8 cellular contexts compared by ENCODE assay signal in the genomic region with DNA sequence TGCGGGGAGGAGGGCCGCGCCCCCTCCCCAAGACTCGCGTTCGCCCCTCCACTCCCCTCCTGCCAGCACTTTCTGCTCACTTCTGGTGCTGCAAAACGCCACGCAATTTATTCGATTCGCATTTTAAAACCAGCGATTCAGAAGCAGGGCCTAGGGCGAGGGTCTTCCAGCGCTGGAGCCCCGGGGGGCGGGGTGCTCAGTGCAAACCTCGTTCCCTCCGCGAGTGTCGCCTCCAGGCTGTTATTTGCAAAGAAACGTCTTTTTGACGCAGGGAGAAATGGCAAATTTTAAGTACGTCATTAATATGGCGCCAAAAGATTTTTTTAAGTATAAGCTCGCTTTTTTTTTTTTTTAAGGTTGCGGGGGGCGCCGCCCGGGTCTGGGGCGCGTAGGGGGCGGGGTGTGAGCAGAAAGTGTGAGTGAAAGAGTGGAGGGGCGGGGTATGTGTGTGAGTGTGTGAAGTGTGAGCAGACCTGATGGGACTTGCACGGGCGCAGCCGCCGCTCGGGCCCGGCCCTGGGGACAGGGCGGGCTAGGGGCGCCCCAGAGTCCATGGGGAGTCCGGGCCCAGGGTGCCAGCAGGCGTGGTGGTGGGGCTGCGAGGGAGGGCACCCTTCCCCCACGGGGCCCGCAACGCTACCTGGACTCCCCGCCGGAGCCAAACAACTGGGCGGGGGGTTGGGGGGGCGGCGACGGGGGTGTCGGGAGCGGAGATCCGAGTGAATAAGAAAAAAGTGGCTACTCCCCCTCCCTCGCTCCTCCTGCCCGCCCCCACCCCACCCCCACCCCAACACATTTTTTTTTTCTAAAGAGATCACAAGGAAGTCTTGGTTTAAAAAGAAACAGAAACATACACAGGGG. TPM values are rescaled to one million over a fixed set of nuclear protein-coding genes. Genes with fewer than 3 reads are reported as not detected.
DNase-seq lines count a peak whose midpoint lies in the region; ATAC-seq, FAIRE-seq and TF ChIP-seq lines count a peak whose summit lies in the region.

Gene JADE2 (plus strand): TSS at position 845 of the 861 bp plus-strand sequence. CDS start 10,188 bp downstream, outside the sequence.

- H3K18ac ChIP-seq in H1 (ENCODE audit: extremely low read depth, low read length) (peak within 1 kb of the TSS; percentile 94), mesenchymal stem cell (ENCODE audit: low read depth in 1 of 2, low read length in 2 of 2) (peak within 1 kb of the TSS; percentile 97 to 99)

- no peak within 1 kb of the TSS for H3K14ac ChIP-seq in H1 (ENCODE audit: insufficient read length)
- peak within 1 kb of the TSS; percentile 67 to 94 for H3K14ac ChIP-seq in mesenchymal stem cell (ENCODE audit: low read length in 2 of 2)

- peaks cover 11% of the 10 kb centered on the region; the same call in 1 of the 2 replicates for H3K23me2 ChIP-seq in H1 (ENCODE audit: low read depth, low read length)

- no peaks in the 10 kb centered on the region for H3K27me3 ChIP-seq in H1 (replicated peaks in 1 of 4; ENCODE audit: control insufficient read depth in 3 of 4, extremely low read depth in 1 of 4, insufficient read depth in 3 of 4, low read length in 3 of 4)
- H3K27me3 ChIP-seq in mesenchymal stem cell (ENCODE audit: control insufficient read depth in 1 of 2, insufficient read depth in 1 of 2, low read length in 2 of 2), result peaks cover 0 to 6% of the 10 kb centered on the region in 2 experiments

- H3K56ac ChIP-seq in H1 (replicated peaks; ENCODE audit: insufficient read length, low read depth, low read length), result peak within 1 kb of the TSS; percentile 94

- H3K4me1 ChIP-seq in H1 (replicated peaks in 1 of 4; ENCODE audit: control insufficient read depth in 3 of 4, insufficient read depth in 4 of 4, low read length in 3 of 4) (peaks cover 16 to 26% (median 19%) of the 10 kb centered on the region in 4 experiments), mesenchymal stem cell (ENCODE audit: control insufficient read depth, insufficient read depth, low read depth, low read length) (peaks cover 21% of the 10 kb centered on the region)

- H4K8ac ChIP-seq in H1 (ENCODE audit: extremely low read depth, insufficient read depth, low read length) (peak within 1 kb of the TSS; percentile 88), mesenchymal stem cell (ENCODE audit: low read length) (peak within 1 kb of the TSS; percentile 97)

- H3K9me3 ChIP-seq in H1 (ENCODE audit: insufficient read depth in 2 of 2, low read depth in 1 of 2, low read length in 1 of 2) (no peaks in the 10 kb centered on the region), mesenchymal stem cell (ENCODE audit: control insufficient read depth, low read length) (no peaks in the 10 kb centered on the region)

- TF ChIP-seq CTCF in GM13976 (IDR thresholded peaks at IDR 0.05; ENCODE audit: borderline replicate concordance, control extremely low read depth, extremely low read depth, insufficient read depth, missing control alignments) (no peak), H1 (IDR thresholded peaks at IDR 0.05; ENCODE audit: control extremely low read depth in 1 of 3, insufficient read depth in 1 of 3, low read depth in 1 of 3, low read length in 3 of 3) (no peak)

- DNase-seq in GM13976 (ENCODE audit: low spot score) (peak; percentile 88), NCI-H748 treated with DMSO at 0.1 percent for 48 hours (lab: John Stamatoyannopoulos, UW) (peak; percentile 30), H1 (ENCODE audit: low read depth in 1 of 2, low spot score in 2 of 2) (peak in 1 of 2 experiments; percentile 81), mesenchymal stem cell (peak; percentile 87)
- DNase-seq in activated CD8-positive, alpha-beta memory T cell treated with anti-CD3 and anti-CD28 coated beads for 48 hours (ENCODE audit: low read depth in 2 of 3, low spot score in 2 of 3), result peak; percentile 41 to 61 (median 59)
- peak; percentile 35 for DNase-seq in stimulated activated CD8-positive, alpha-beta memory T cell treated with anti-CD3 and anti-CD28 coated beads, Interleukin-12 subunit alpha, Interleukin-12 subunit beta, amount 100 ng/mL, for 24 hours (ENCODE audit: extremely low read depth)

- H2AK5ac ChIP-seq in H1 (ENCODE audit: low read depth, low read length) (no peak within 1 kb of the TSS), mesenchymal stem cell (ENCODE audit: low read length, severe bottlenecking) (peak within 1 kb of the TSS; percentile 96)

- peak in 1 of 2 experiments; percentile 14; a peak in 1 of 3 replicates for TF ChIP-seq POLR2A in H1 (IDR thresholded peaks at IDR 0.05; ENCODE audit: control extremely low read depth in 1 of 2, low read depth in 2 of 2, low read length in 2 of 2)

- POLR2A ChIA-PET in H1 (lab: Charles Lee; ENCODE audit: partially characterized antibody), result interaction anchor here (0.7 to 7.7 kb wide), 20 partner anchors 8 to 425 kb away, joined by 3 to 131 read pairs (median 9); partner anchors contain the start of genes CDKN2AIPNL and UBE2B

- H3K23ac ChIP-seq in H1 (ENCODE audit: insufficient read length) (peak within 1 kb of the TSS; percentile 22), mesenchymal stem cell (ENCODE audit: low read length in 2 of 2) (peak within 1 kb of the TSS; percentile 93 to 97)

- H2BK15ac ChIP-seq in H1 (ENCODE audit: low read length) (peak within 1 kb of the TSS; percentile 82; the same call in 1 of the 2 replicates), mesenchymal stem cell (ENCODE audit: low read depth, poor library complexity, severe bottlenecking) (peak within 1 kb of the TSS; percentile 99)

- peak within 1 kb of the TSS; percentile 70 for H3K27ac ChIP-seq in H1 (ENCODE audit: low read depth, low read length)
- peak within 1 kb of the TSS; percentile 90 for H3K27ac ChIP-seq in mesenchymal stem cell (ENCODE audit: low read length, poor library complexity, severe bottlenecking)

- peak within 1 kb of the TSS; percentile 91 for H4K5ac ChIP-seq in H1 (ENCODE audit: insufficient read length, low read depth, low read length)

- peak within 1 kb of the TSS; percentile 52; the same call in 1 of the 2 replicates for H2BK12ac ChIP-seq in H1 (ENCODE audit: low read depth, low read length)
- peak within 1 kb of the TSS; percentile 84 to 87 for H2BK12ac ChIP-seq in mesenchymal stem cell (ENCODE audit: low read length in 2 of 2)

- H3K79me1 ChIP-seq in H1 (ENCODE audit: low read depth, low read length) (peaks cover 5% of the 10 kb centered on the region; the same call in 1 of the 2 replicates), mesenchymal stem cell (replicated peaks; ENCODE audit: low read length, poor library complexity, severe bottlenecking) (peaks cover 2% of the 10 kb centered on the region)

- in situ Hi-C loops in GM13976 (cut with MboI; ENCODE audit: low sequenced_read_pairs, unreplicated experiment), result loop anchor here (5.0 kb wide), 1 partner anchor 52 kb away; no protein-coding TSS in a partner anchor

- H4K20me1 ChIP-seq in H1 (replicated peaks in 1 of 2; ENCODE audit: control insufficient read depth in 1 of 2, insufficient read depth in 2 of 2, low read length in 2 of 2), result no peaks in the 10 kb centered on the region

- no peak within 1 kb of the TSS; the same call in 1 of the 2 replicates for H2BK20ac ChIP-seq in H1 (ENCODE audit: low read length)

- FAIRE-seq in H1 (lab: Jason Lieb, UNC), result no peak

- peak within 1 kb of the TSS; percentile 97 for H2BK5ac ChIP-seq in H1 (ENCODE audit: low read depth, low read length)
- peak within 1 kb of the TSS; percentile 95 for H2BK5ac ChIP-seq in mesenchymal stem cell (ENCODE audit: low read depth, low read length, poor library complexity, severe bottlenecking)

- H3K4me3 ChIP-seq in H1 (ENCODE audit: extremely low read depth in 1 of 4, insufficient read depth in 2 of 4, low read depth in 3 of 4, low read length in 4 of 4) (peak within 1 kb of the TSS; percentile 74 to 86 (median 82)), mesenchymal stem cell (ENCODE audit: insufficient read depth in 1 of 2, low read depth in 1 of 2, low read length in 2 of 2) (peak within 1 kb of the TSS; percentile 91 to 94)

- H3K9ac ChIP-seq in H1 (replicated peaks in 1 of 4; ENCODE audit: extremely low read depth in 1 of 4, low read depth in 3 of 4, low read length in 3 of 4) (peak within 1 kb of the TSS; percentile 79 to 93 (median 84)), mesenchymal stem cell (ENCODE audit: low read length) (peak within 1 kb of the TSS; percentile 100)

- WGBS in H1 (ENCODE audit: extremely low coverage in 1 of 2, insufficient coverage in 1 of 2, insufficient read length in 1 of 2, insufficient replicate concordance in 2 of 2, low coverage in 1 of 2, low lambda C conversion rate in 2 of 2, missing lambda C conversion rate in 1 of 2), 2 experiments, result 0% methylated on average over 22 of the region's 57 CpGs; no CpG with 5 or more reads in 1 of the 2 experiments
- WGBS in mesenchymal stem cell, result under 1% methylated on average over 46 of the region's 57 CpGs

- H4K91ac ChIP-seq in H1 (replicated peaks; ENCODE audit: insufficient read length, low read length) (peak within 1 kb of the TSS; percentile 95), mesenchymal stem cell (ENCODE audit: low read length) (peak within 1 kb of the TSS; percentile 98)

- H2AFZ ChIP-seq in H1 (ENCODE audit: low read length) (no peak within 1 kb of the TSS), mesenchymal stem cell (ENCODE audit: low read depth, low read length) (peak within 1 kb of the TSS; percentile 72)

- CTCF ChIA-PET in H1 (lab: Charles Lee; ENCODE audit: partially characterized antibody), result interaction anchor here (0.6 to 9.5 kb wide), 12 partner anchors 8 to 798 kb away, joined by 3 to 121 read pairs (median 4); partner anchors contain the start of gene CDKN2AIPNL

- H3K4me2 ChIP-seq in H1 (ENCODE audit: insufficient read depth in 1 of 2, low read depth in 2 of 2, low read length in 2 of 2) (peak within 1 kb of the TSS; percentile 74 to 91), mesenchymal stem cell (ENCODE audit: low read length, poor library complexity, severe bottlenecking) (peak within 1 kb of the TSS; percentile 88)

- ATAC-seq in HG02885 (IDR thresholded peaks at IDR 0.05; ENCODE audit: poor library complexity, unreplicated experiment) (peak; percentile 37), HG03378 (IDR thresholded peaks at IDR 0.05; ENCODE audit: unreplicated experiment) (no peak)

- peaks cover 14 to 25% of the 10 kb centered on the region in 2 experiments for H3K79me2 ChIP-seq in H1 (ENCODE audit: control insufficient read depth in 1 of 2, insufficient read depth in 2 of 2, low read length in 2 of 2)

- H3K4ac ChIP-seq in H1 (replicated peaks; ENCODE audit: insufficient read length, low read depth, low read length), result peak within 1 kb of the TSS; percentile 92
- H3K4ac ChIP-seq in mesenchymal stem cell (ENCODE audit: low read depth in 1 of 2, low read length in 2 of 2), result peak within 1 kb of the TSS; percentile 97 to 98

- no peak for TF ChIP-seq RAD21 in H1 (IDR thresholded peaks at IDR 0.05 in 1 of 2, conservative IDR thresholded peaks at IDR 0.05 in 1 of 2; ENCODE audit: low read depth in 2 of 2, low read length in 2 of 2)

- no peak for TF ChIP-seq EP300 in H1 (IDR thresholded peaks at IDR 0.05; ENCODE audit: borderline replicate concordance in 1 of 2, low read depth in 2 of 2, low read length in 2 of 2)

- H2BK120ac ChIP-seq in H1 (replicated peaks; ENCODE audit: low read depth, low read length), result peak within 1 kb of the TSS; percentile 66
- peak within 1 kb of the TSS; percentile 98 for H2BK120ac ChIP-seq in mesenchymal stem cell (ENCODE audit: low read depth, low read length)

- H3K36me3 ChIP-seq in H1 (ENCODE audit: control insufficient read depth in 2 of 4, insufficient read depth in 4 of 4, low read length in 3 of 4) (no peaks in the 10 kb centered on the region), mesenchymal stem cell (ENCODE audit: control insufficient read depth in 1 of 2, insufficient read depth in 2 of 2, low read depth in 1 of 2, low read length in 2 of 2) (no peaks in the 10 kb centered on the region)

RNA-seq across cellular contexts. Expression of gene JADE2, which starts in this region (rescaled TPM):
- 55.8 and 59.4 TPM in 2 replicates for total RNA-seq in H1 (2021; fragmentation: NEBNext Ultra II Directional; extraction: Animal tissue kit (Norgen Biotek cat#: 25700))
- 19.2 and 21.9 TPM in 2 replicates for polyA plus RNA-seq in H1 (2011; rRNA removed)
- polyA plus RNA-seq in H1 (2011; cell fraction: cytosol; rRNA removed), result 19.5 TPM
- 28.6 TPM for polyA plus RNA-seq in H1 (2011; cell fraction: nucleus; rRNA removed)
- polyA plus RNA-seq in H1 (2012, experiment 1 of 2), result 15.9 to 23.0 TPM (median 22.1 TPM) in 4 replicates
- 19.7 TPM for polyA plus RNA-seq in H1 (2012, experiment 2 of 2)
- polyA plus RNA-seq in H1 (2013, experiment 1 of 2), result 14.6 TPM
- 14.5 TPM for polyA plus RNA-seq in H1 (2013, experiment 2 of 2)
- 42.6 and 49.2 TPM in 2 replicates for polyA minus RNA-seq in H1 (2011; rRNA and poly(A)+ RNA removed)
- 24.7 TPM for polyA minus RNA-seq in H1 (2011; cell fraction: cytosol; rRNA and poly(A)+ RNA removed)
- polyA minus RNA-seq in H1 (2011; cell fraction: nucleus; rRNA and poly(A)+ RNA removed), result 26.6 TPM
- 19.8 TPM for polyA plus RNA-seq in mesenchymal stem cell (2013, experiment 1 of 2)
- 17.8 TPM for polyA plus RNA-seq in mesenchymal stem cell (2013, experiment 2 of 2)
